16 cellular contexts compared by ENCODE assay signal in the genomic region with DNA sequence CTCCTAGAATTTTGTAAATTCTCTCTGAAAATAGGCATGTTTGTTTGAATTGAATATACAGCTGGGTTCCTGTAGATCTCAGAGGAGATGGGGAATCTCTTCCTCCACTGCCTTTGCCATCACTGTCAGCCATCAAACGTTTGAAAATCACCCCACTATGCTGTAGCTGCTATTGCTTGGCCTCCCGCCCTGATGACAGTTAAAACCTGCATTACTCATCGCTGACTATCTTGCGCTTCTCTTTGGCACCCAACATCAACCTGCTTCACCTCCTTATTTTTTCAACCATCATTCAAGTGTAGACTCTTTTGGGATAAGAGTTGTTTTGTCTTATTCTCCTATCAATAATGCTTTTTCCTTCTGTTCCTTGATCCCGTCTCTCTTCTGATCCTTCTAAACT.
A peak's percentile ranks its signal among the peaks of the same experiment; 100 is the strongest.
DNase-seq lines count a peak whose midpoint lies in the region; ATAC-seq and TF ChIP-seq lines count a peak whose summit lies in the region.
"Had no signal": no experiment of that assay in that cellular context is flagged by ENCODE, and none has a peak within 500 bp of the region (broad histone marks: within the 10 kb centered on the region; RNA-seq: fewer than 3 reads in every experiment).

No MANE protein-coding gene starts in this region.

- no peak overlapping the region for H2AFZ ChIP-seq in GM23248

- no peaks in the 10 kb centered on the region for H3K79me2 ChIP-seq in GM23248 (ENCODE audit: insufficient read depth)

- no peaks in the 10 kb centered on the region for H3K9me2 ChIP-seq in GM23248 (ENCODE audit: insufficient read depth)

- H3K4me1 ChIP-seq in GM23248 (ENCODE audit: insufficient read depth) (no peaks in the 10 kb centered on the region), foreskin keratinocyte (no peaks in the 10 kb centered on the region)
- H3K4me1 ChIP-seq: A549, BE2C had no signal

- H3K27ac ChIP-seq in GM23248, result no peak overlapping the region
- H3K27ac ChIP-seq in foreskin keratinocyte, result no peak overlapping the region
- H3K27ac ChIP-seq: A549, C4-2B had no signal

- H3K27me3 ChIP-seq in GM23248 (replicated peaks; ENCODE audit: insufficient read depth) (no peaks in the 10 kb centered on the region), foreskin keratinocyte (no peaks in the 10 kb centered on the region)
- H3K27me3 ChIP-seq: BE2C had no signal

- H3K36me3 ChIP-seq in GM23248 (ENCODE audit: low read depth), result no peaks in the 10 kb centered on the region
- H3K36me3 ChIP-seq: BE2C had no signal

- H4K20me1 ChIP-seq in GM23248 (ENCODE audit: insufficient read depth), result no peaks in the 10 kb centered on the region

- H3K4me3 ChIP-seq in GM23248, result no peak overlapping the region
- H3K4me3 ChIP-seq: A549 had no signal

- WGBS in GM23248 (ENCODE audit: low coverage in 1 of 2, low lambda C conversion rate in 2 of 2, missing lambda C conversion rate in 2 of 2), 2 experiments, result 61% methylated on average over 5 of the region's 5 CpGs

- no peaks in the 10 kb centered on the region for H3K9me3 ChIP-seq in GM23248 (ENCODE audit: low read depth)
- H3K9me3 ChIP-seq: A549, BE2C had no signal

- no peak overlapping the region for H3K4me2 ChIP-seq in GM23248 (ENCODE audit: unreplicated experiment)
- H3K4me2 ChIP-seq: A549 had no signal

- no peak overlapping the region for H3K9ac ChIP-seq in GM23248

- in situ Hi-C loops in GM23248 (cut with MboI), result no loop called here

- H3F3A ChIP-seq in GM23248 (ENCODE audit: insufficient read depth), result no peaks in the 10 kb centered on the region

- peak; percentile 80 for ATAC-seq in foreskin keratinocyte
- ATAC-seq: A549, HepG2 had no signal

- DNase-seq in A172 (ENCODE audit: low spot score) (peak; percentile 3), GM23248 (peak; percentile 19), amniotic epithelial cell (ENCODE audit: low read depth) (peak; percentile 40), foreskin keratinocyte (no peak), NCI-H2081 (lab: John Stamatoyannopoulos, UW) (no peak), pons (ENCODE audit: low spot score) (no peak), NCI-H1048 (lab: John Stamatoyannopoulos, UW) (no peak), 8988T (no peak)
- DNase-seq: BE2C; CD4-positive, alpha-beta memory T cell; COR-L47; DMS153; DMS79 treated with DMSO at 0.1 percent for 48 hours had no signal

- TF ChIP-seq CTCF in foreskin keratinocyte (conservative IDR thresholded peaks at IDR 0.05), result no peak

Comparison
In these comparisons a context has a peak if more than half of its experiments do, and no peak if none do; other contexts are left out.
1. DNase-seq: peak in A172 (single experiment), GM23248 (single experiment) and amniotic epithelial cell (single experiment); none in foreskin keratinocyte (0 of 2), NCI-H2081 (0 of 2), pons (single experiment), NCI-H1048 (single experiment) and 8988T (single experiment).